In genomic region chr11:1546077-1546535, GRCh38 we compare ENCODE assay signal across 16 cellular contexts. TPM values are rescaled to one million over a fixed set of nuclear protein-coding genes. Genes with fewer than 3 reads are reported as not detected.
DNase-seq lines count a peak whose midpoint lies in the region; ATAC-seq, FAIRE-seq and TF ChIP-seq lines count a peak whose summit lies in the region.
"Had no signal": no experiment of that assay in that cellular context is flagged by ENCODE, and none has a peak within 500 bp of the region (broad histone marks: within the 10 kb centered on the region; RNA-seq: fewer than 3 reads in every experiment).

No MANE protein-coding gene starts in this region.

- H3K27me3 ChIP-seq in breast epithelium: peaks cover 3 to 23% of the 10 kb centered on the region in 2 donors
- peaks cover 25% of the 10 kb centered on the region for H3K27me3 ChIP-seq in upper lobe of right lung

- H3K4me1 Mint-ChIP-seq in MCF 10A (ENCODE audit: insufficient read depth, unreplicated experiment): no peaks in the 10 kb centered on the region
- H3K4me1 Mint-ChIP-seq: activated CD8-positive, alpha-beta memory T cell treated with anti-CD3 and anti-CD28 coated beads, Interleukin-2, amount 10 ng/mL, durations not matched to agents 7 days and 5 days had no signal

- H3K27ac Mint-ChIP-seq in MCF 10A (ENCODE audit: low read depth, unreplicated experiment): no peak overlapping the region
- H3K27ac Mint-ChIP-seq: activated CD8-positive, alpha-beta memory T cell treated with anti-CD3 and anti-CD28 coated beads, Interleukin-2, amount 10 ng/mL, durations not matched to agents 7 days and 5 days; IgD-negative memory B cell had no signal

- no peak for FAIRE-seq in kidney (lab: Jason Lieb, UNC)

- no peak overlapping the region for H3K9ac ChIP-seq in kidney (ENCODE audit: low read length in 2 of 2)

- H3K27me3 Mint-ChIP-seq in MCF 10A (ENCODE audit: insufficient read depth, unreplicated experiment): no peaks in the 10 kb centered on the region

- H3K36me3 Mint-ChIP-seq in MCF 10A (ENCODE audit: insufficient read depth, unreplicated experiment): no peaks in the 10 kb centered on the region
- H3K36me3 Mint-ChIP-seq: activated CD8-positive, alpha-beta memory T cell treated with anti-CD3 and anti-CD28 coated beads, Interleukin-2, amount 10 ng/mL, durations not matched to agents 7 days and 5 days; IgD-negative memory B cell had no signal

- H3K4me3 ChIP-seq in breast epithelium (peak overlapping the region in 1 of 3 donors; percentile 63), kidney (ENCODE audit: low read length in 2 of 2) (no peak overlapping the region), upper lobe of right lung (peak overlapping the region; percentile 46)

- no peak overlapping the region for H3K27ac ChIP-seq in breast epithelium
- H3K27ac ChIP-seq in kidney (ENCODE audit: low read depth in 2 of 2, low read length in 2 of 2): no peak overlapping the region
- no peak overlapping the region for H3K27ac ChIP-seq in upper lobe of right lung

- peak overlapping the region; percentile 12 for H3K4me3 Mint-ChIP-seq in MCF 10A (ENCODE audit: unreplicated experiment)
- H3K4me3 Mint-ChIP-seq: activated CD8-positive, alpha-beta memory T cell treated with anti-CD3 and anti-CD28 coated beads, Interleukin-2, amount 10 ng/mL, durations not matched to agents 7 days and 5 days had no signal

- H3K9me3 ChIP-seq in breast epithelium: no peaks in the 10 kb centered on the region
- no peaks in the 10 kb centered on the region for H3K9me3 ChIP-seq in kidney (ENCODE audit: control insufficient read depth in 1 of 2, low read length in 2 of 2)
- H3K9me3 ChIP-seq in upper lobe of right lung: no peaks in the 10 kb centered on the region
- H3K9me3 ChIP-seq: gastroesophageal sphincter, uterus had no signal

- no peaks in the 10 kb centered on the region for H3K9me3 Mint-ChIP-seq in MCF 10A (ENCODE audit: unreplicated experiment)
- H3K9me3 Mint-ChIP-seq: IgD-negative memory B cell had no signal

- peak; percentile 23 for ATAC-seq in upper lobe of right lung

- BruUV-seq in MCF 10A (replicated peaks; lab: Mats Ljungman, UMichigan): no TSS peak

- peaks cover 0 to 6% of the 10 kb centered on the region in 2 donors for H3K4me1 ChIP-seq in breast epithelium
- peaks cover 0 to 7% of the 10 kb centered on the region in 2 donors for H3K4me1 ChIP-seq in kidney (ENCODE audit: control insufficient read depth in 1 of 2, insufficient read depth in 1 of 2, low read depth in 1 of 2, low read length in 2 of 2)
- H3K4me1 ChIP-seq in upper lobe of right lung: peaks cover 24% of the 10 kb centered on the region

- H3K36me3 ChIP-seq in breast epithelium (no peaks in the 10 kb centered on the region), kidney (ENCODE audit: control insufficient read depth in 1 of 2, insufficient read depth in 2 of 2, low read length in 2 of 2) (no peaks in the 10 kb centered on the region), upper lobe of right lung (no peaks in the 10 kb centered on the region)
- H3K36me3 ChIP-seq: gastroesophageal sphincter, uterus had no signal

- CTCF ChIA-PET in MCF 10A (lab: Yijun Ruan, JAX): interaction anchor here (0.6 to 7.3 kb wide), 17 partner anchors 10 to 553 kb away, joined by 3 to 94 read pairs (median 4); partner anchors contain the start of gene KRTAP5-2

- intact Hi-C loops in MCF 10A (cut with micrococcal nuclease) (loop anchor here (1.0 kb wide), 1 partner anchor 28 kb away; no protein-coding TSS in a partner anchor), breast epithelium (cut with DNase I; ENCODE audit: low total_unique reads) (no loop called here), kidney (cut with DNase I) (no loop called here), upper lobe of right lung (cut with DNase I) (no loop called here)

- POLR2A ChIA-PET in MCF 10A (lab: Yijun Ruan, JAX): interaction anchor here (0.7 to 1.5 kb wide), 4 partner anchors 12 to 54 kb away, joined by 3 to 8 read pairs (median 4); no protein-coding TSS in a partner anchor

- DNase-seq in MCF 10A (ENCODE audit: unreplicated experiment) (no peak), breast epithelium (ENCODE audit: low spot score in 2 of 2) (no peak), RPMI8226 (peak; percentile 56), kidney (peak; percentile 83), upper lobe of right lung (no peak), dermis blood vessel endothelial cell (no peak), foreskin melanocyte (no peak)
- DNase-seq in stimulated activated naive CD4-positive, alpha-beta T cell treated with Interleukin-2 at 50 U/mL for 16 hours (lab: John Stamatoyannopoulos, UW): no peak
- DNase-seq: activated CD8-positive, alpha-beta memory T cell treated with anti-CD3 and anti-CD28 coated beads, Interleukin-2, amount 10 ng/mL, durations not matched to agents 7 days and 5 days; NCI-H2029 treated with DMSO at 0.1 percent for 48 hours had no signal

- TF ChIP-seq CTCF in MCF 10A (IDR thresholded peaks at IDR 0.05; ENCODE audit: unreplicated experiment) (no peak), breast epithelium (IDR thresholded peaks at IDR 0.05) (no peak), kidney (IDR thresholded peaks at IDR 0.05; ENCODE audit: borderline replicate concordance, extremely low read depth, insufficient read depth) (no peak), upper lobe of right lung (IDR thresholded peaks at IDR 0.05) (no peak)

- TF ChIP-seq POLR2A in breast epithelium (IDR thresholded peaks at IDR 0.05): no peak

RNA-seq across cellular contexts. Expression of gene DUSP8, which starts 26.0 kb away (rescaled TPM):
- total RNA-seq in MCF 10A (2022): 10.4 and 17.6 TPM in 2 replicates
- 1 to 10 TPM in 2 of 3 donors, under 1 TPM in 1; 0.80 to 2.9 (median 1.6) TPM for total RNA-seq in breast epithelium
- 9.1 TPM for total RNA-seq in kidney
- polyA plus RNA-seq in kidney (ENCODE audit: insufficient read depth, low read depth, low replicate concordance): 1.9 TPM
- 18.0 TPM for total RNA-seq in upper lobe of right lung
- 0.37 and 1.2 TPM in 2 replicates for total RNA-seq in dermis blood vessel endothelial cell

RNA-seq across cellular contexts. Expression of gene KRTAP5-1, which starts 39.0 kb away (rescaled TPM):
- total RNA-seq in MCF 10A (2022) (not detected in 2 replicates), breast epithelium (not detected), kidney (not detected), upper lobe of right lung (not detected), dermis blood vessel endothelial cell (not detected in 2 replicates)
- polyA plus RNA-seq in kidney (ENCODE audit: insufficient read depth, low read depth, low replicate concordance): not detected
- total RNA-seq: activated CD8-positive, alpha-beta memory T cell treated with anti-CD3 and anti-CD28 coated beads, Interleukin-2, amount 10 ng/mL, durations not matched to agents 7 days and 5 days; G401; gastroesophageal sphincter; left ventricle myocardium superior; uterus had no signal
- polyA plus RNA-seq: adipose tissue, IgD-negative memory B cell had no signal

RNA-seq across cellular contexts. Expression of gene KRTAP5-2, which starts 52.0 kb away (rescaled TPM):
- total RNA-seq in MCF 10A (2022) (not detected in 2 replicates), breast epithelium (not detected), kidney (not detected), upper lobe of right lung (not detected), dermis blood vessel endothelial cell (not detected in 2 replicates)
- not detected for polyA plus RNA-seq in kidney (ENCODE audit: insufficient read depth, low read depth, low replicate concordance)
- total RNA-seq: activated CD8-positive, alpha-beta memory T cell treated with anti-CD3 and anti-CD28 coated beads, Interleukin-2, amount 10 ng/mL, durations not matched to agents 7 days and 5 days; G401; gastroesophageal sphincter; left ventricle myocardium superior; uterus had no signal
- polyA plus RNA-seq: IgD-negative memory B cell had no signal

RNA-seq across cellular contexts. Expression of gene MOB2, which starts 59.5 kb away (rescaled TPM):
- total RNA-seq in MCF 10A (2022) (20.1 and 20.2 TPM in 2 replicates), breast epithelium (10 to 100 TPM; 36.4 to 46.1 (median 37.9) TPM), kidney (51.7 TPM), upper lobe of right lung (58.9 TPM), dermis blood vessel endothelial cell (44.6 and 47.0 TPM in 2 replicates)
- polyA plus RNA-seq in kidney (ENCODE audit: insufficient read depth, low read depth, low replicate concordance): 50.7 TPM

Comparison
In these comparisons a context has a peak if more than half of its experiments do, and no peak if none do; other contexts are left out.
1. DNase-seq: peak in RPMI8226 (single experiment) and kidney (single experiment); none in MCF 10A (single experiment), breast epithelium (0 of 2), upper lobe of right lung (single experiment), dermis blood vessel endothelial cell (single experiment), foreskin melanocyte (single experiment) and stimulated activated naive CD4-positive, alpha-beta T cell treated with Interleukin-2 at 50 U/mL for 16 hours (single experiment).